Comparison of ENCODE assay signal across 8 cellular contexts in genomic region chr1:155192346-155193274, GRCh38. TPM values are rescaled to one million over a fixed set of nuclear protein-coding genes. Genes with fewer than 3 reads are reported as not detected.
DNase-seq lines count a peak whose midpoint lies in the region; ATAC-seq and FAIRE-seq lines count a peak whose summit lies in the region.

No MANE protein-coding gene starts in this region.

- no peaks in the 10 kb centered on the region for H3K9me3 Mint-ChIP-seq in effector memory CD8-positive, alpha-beta T cell

- no peak for ATAC-seq in effector memory CD8-positive, alpha-beta T cell (replicated peaks)

- H3K27me3 ChIP-seq in SJCRH30 (no peaks in the 10 kb centered on the region), muscle layer of duodenum (ENCODE audit: low read depth, low read length) (no peaks in the 10 kb centered on the region)

- peaks cover 30% of the 10 kb centered on the region for H3K36me3 Mint-ChIP-seq in effector memory CD8-positive, alpha-beta T cell (ENCODE audit: insufficient read depth)

- H3K4me3 ChIP-seq in SJCRH30 = peak overlapping the region; percentile 56
- peak overlapping the region; percentile 61 for H3K4me3 ChIP-seq in muscle layer of duodenum (ENCODE audit: low read depth in 1 of 2, low read length in 2 of 2)

- H3K4me3 Mint-ChIP-seq in effector memory CD8-positive, alpha-beta T cell = peak overlapping the region; percentile 92

- peak overlapping the region; percentile 62; the same call in 1 of the 2 replicates for H3K27ac ChIP-seq in SJCRH30
- peak overlapping the region; percentile 90 for H3K27ac ChIP-seq in muscle layer of duodenum (ENCODE audit: low read length)

- H3K27ac Mint-ChIP-seq in effector memory CD8-positive, alpha-beta T cell = peak overlapping the region; percentile 98

- DNase-seq in stimulated activated CD4-positive, alpha-beta T cell treated with anti-CD3 and anti-CD28 coated beads, Interleukin-12 subunit alpha, Interleukin-12 subunit beta, amount 100 ng/mL, for 4 hours = peak; percentile 38
- DNase-seq in stimulated activated CD4-positive, alpha-beta T cell treated with anti-CD3 and anti-CD28 coated beads, Interleukin-4, amount 100 ng/mL, for 24 hours = no peak
- DNase-seq in SJCRH30 (peak in 1 of 2 experiments; percentile 54), urothelium cell line (ENCODE audit: low spot score) (peak; percentile 37), NK-92 (lab: John Stamatoyannopoulos, UW; ENCODE audit: unreplicated experiment) (no peak), NCI-H2227 treated with DMSO at 0.1 percent for 48 hours (lab: John Stamatoyannopoulos, UW) (no peak)
- no peak for DNase-seq in effector memory CD8-positive, alpha-beta T cell

- H3K36me3 ChIP-seq in SJCRH30 (no peaks in the 10 kb centered on the region), muscle layer of duodenum (ENCODE audit: control insufficient read depth in 1 of 2, insufficient read depth in 2 of 2, low read length in 2 of 2) (peaks cover 6 to 12% of the 10 kb centered on the region in 2 donors)

- no peaks in the 10 kb centered on the region for H3K9me3 ChIP-seq in SJCRH30 (replicated peaks)
- no peaks in the 10 kb centered on the region for H3K9me3 ChIP-seq in muscle layer of duodenum (ENCODE audit: control insufficient read depth in 1 of 2, low read length in 2 of 2)

- FAIRE-seq in urothelium cell line (lab: Jason Lieb, UNC) = no peak

- peaks cover 3% of the 10 kb centered on the region; the same call in 1 of the 2 replicates for H3K4me1 ChIP-seq in SJCRH30
- H3K4me1 ChIP-seq in muscle layer of duodenum (ENCODE audit: control insufficient read depth in 1 of 2, insufficient read depth in 2 of 2, low read length in 2 of 2) = peaks cover 3 to 17% of the 10 kb centered on the region in 2 donors

- peaks cover 25 to 31% of the 10 kb centered on the region in 2 donors for H3K4me1 Mint-ChIP-seq in effector memory CD8-positive, alpha-beta T cell (ENCODE audit: low read depth in 2 of 2)

- H3K27me3 Mint-ChIP-seq in effector memory CD8-positive, alpha-beta T cell = no peaks in the 10 kb centered on the region

RNA-seq across cellular contexts. Expression of gene THBS3, which starts 15.1 kb away (rescaled TPM):
- total RNA-seq in SJCRH30 (2014; rRNA removed; shearing (Covaris generic)) = 4.1 and 4.5 TPM in 2 replicates

RNA-seq across cellular contexts. Expression of gene MTX1, which starts 15.9 kb away (rescaled TPM):
- total RNA-seq in SJCRH30 (2014; rRNA removed; shearing (Covaris generic)) = 25.2 and 31.7 TPM in 2 replicates

RNA-seq across cellular contexts. Expression of gene TRIM46, which starts 19.0 kb away (rescaled TPM):
- 0.79 and 1.0 TPM in 2 replicates for total RNA-seq in SJCRH30 (2014; rRNA removed; shearing (Covaris generic))

RNA-seq across cellular contexts. Expression of gene KRTCAP2, which starts 19.5 kb away (rescaled TPM):
- 84.2 and 90.9 TPM in 2 replicates for total RNA-seq in SJCRH30 (2014; rRNA removed; shearing (Covaris generic))

RNA-seq across cellular contexts. Expression of gene DPM3, which starts 52.3 kb away (rescaled TPM):
- total RNA-seq in SJCRH30 (2014; rRNA removed; shearing (Covaris generic)) = 16.1 and 16.8 TPM in 2 replicates

Comparison
In these comparisons a context has a peak if more than half of its experiments do, and no peak if none do; other contexts are left out.
1. DNase-seq: peak in stimulated activated CD4-positive, alpha-beta T cell treated with anti-CD3 and anti-CD28 coated beads, Interleukin-12 subunit alpha, Interleukin-12 subunit beta, amount 100 ng/mL, for 4 hours (single experiment) and urothelium cell line (single experiment); none in stimulated activated CD4-positive, alpha-beta T cell treated with anti-CD3 and anti-CD28 coated beads, Interleukin-4, amount 100 ng/mL, for 24 hours (single experiment), effector memory CD8-positive, alpha-beta T cell (0 of 3), NK-92 (single experiment) and NCI-H2227 treated with DMSO at 0.1 percent for 48 hours (single experiment).